In the genomic region with DNA sequence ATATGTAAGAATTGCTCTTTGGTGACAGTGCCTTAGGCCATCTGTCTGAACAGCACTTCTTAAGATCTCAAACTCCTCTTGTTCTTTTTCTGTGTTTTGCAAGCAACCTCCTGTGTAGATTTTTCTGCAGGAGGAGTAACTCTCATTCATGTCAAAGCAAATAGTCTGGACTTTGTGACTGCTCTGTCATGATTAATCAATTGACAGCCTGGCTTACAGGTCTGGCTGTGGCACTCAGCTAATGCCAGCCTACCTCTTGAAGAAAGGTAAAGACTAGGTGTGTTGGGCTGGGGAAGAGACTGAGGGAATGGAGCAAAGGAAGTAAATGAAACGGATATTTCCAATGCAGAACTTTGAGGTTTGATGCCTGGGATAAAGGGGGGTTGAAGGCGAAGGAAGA, we compare ENCODE assay signal across 21 cellular contexts.
"Had no signal": no experiment of that assay in that cellular context is flagged by ENCODE, and none has a peak within 500 bp of the region (broad histone marks: within the 10 kb centered on the region; RNA-seq: fewer than 3 reads in every experiment).

No MANE protein-coding gene starts in this region.

- H3K9ac ChIP-seq: parathyroid adenoma had no signal

- H3K27ac ChIP-seq: parathyroid adenoma, right lobe of liver, thoracic aorta had no signal

- H3K9me3 ChIP-seq: mucosa of descending colon, psoas muscle, right lobe of liver, stomach, thoracic aorta had no signal

- H3K27me3 ChIP-seq: dorsolateral prefrontal cortex, foreskin keratinocyte, right lobe of liver, stomach had no signal

- H3K79me2 ChIP-seq: parathyroid adenoma had no signal

- DNase-seq: cortex of kidney; dorsolateral prefrontal cortex; effector CD8-positive, alpha-beta T cell; head of caudate nucleus; hippocampal formation; left colon; mucosa of descending colon; occipital lobe; psoas muscle; retina; right lobe of liver; stimulated activated CD4-positive, alpha-beta T cell treated with anti-CD3 and anti-CD28 coated beads, Interleukin-2, amount 100 ng/mL, for 24 hours; stimulated activated CD4-positive, alpha-beta T cell treated with anti-CD3 and anti-CD28 coated beads, Interleukin-4, amount 100 ng/mL, for 4 hours; stimulated activated naive B cell treated with anti-CD40 and anti-IgM and Interleukin-4, amounts not matched to agents 10 μg/mL and 1 μg/mL and 100 μg/mL, for 72 hours; stomach; substantia nigra; trophoblast cell had no signal

- H3K36me3 ChIP-seq: right lobe of liver, stomach, thoracic aorta had no signal

- FAIRE-seq: endometrium had no signal

- H3K4me1 ChIP-seq: parathyroid adenoma, right lobe of liver had no signal

- H3K4me3 ChIP-seq: dorsolateral prefrontal cortex, mucosa of descending colon, psoas muscle, right lobe of liver, stomach, thoracic aorta had no signal
